ENCODE assay signal across 2 cellular contexts in the genomic region with DNA sequence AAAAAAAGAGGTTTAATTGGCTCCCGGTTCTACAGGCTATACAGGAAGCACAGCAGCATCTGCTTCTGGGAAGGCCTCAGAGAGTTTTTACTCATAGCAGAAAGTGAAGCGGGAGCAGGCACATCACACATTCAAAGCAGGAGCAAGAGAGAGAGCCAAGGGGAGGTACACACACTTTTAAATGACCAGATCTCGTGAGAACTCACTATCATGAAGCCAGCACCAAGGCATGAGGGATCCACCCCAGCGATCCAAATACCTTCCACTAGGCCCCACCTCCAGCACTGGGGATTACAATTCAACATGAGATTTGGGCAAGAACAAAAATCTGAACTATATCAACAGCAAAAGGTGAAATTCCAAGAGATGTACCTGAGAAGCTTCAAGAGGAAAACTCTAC.
TF ChIP-seq lines count a peak whose summit lies in the region.

No MANE protein-coding gene starts in this region.

TF ChIP-seq in HCT116, 20 proteins besides CTCF, POLR2A, EP300 and RAD21:
- TF ChIP-seq POLR2AphosphoS5 (IDR thresholded peaks at IDR 0.05; ENCODE audit: low read depth, low read length) (no peak), SP1 (IDR thresholded peaks at IDR 0.05; ENCODE audit: low read depth) (no peak), EGR1 (IDR thresholded peaks at IDR 0.05; ENCODE audit: low read depth) (no peak), SIN3A (IDR thresholded peaks at IDR 0.05; ENCODE audit: low read depth) (no peak), FOSL1 (IDR thresholded peaks at IDR 0.05; ENCODE audit: low read depth) (no peak), ZNF274 (IDR thresholded peaks at IDR 0.05; ENCODE audit: low read depth, low read length) (no peak), CEBPB (IDR thresholded peaks at IDR 0.05; ENCODE audit: low read depth) (no peak), ZFX (IDR thresholded peaks at IDR 0.05) (no peak), YY1 (IDR thresholded peaks at IDR 0.05; ENCODE audit: extremely low read depth, insufficient replicate concordance, low read depth, low read length) (no peak), ELF1 (IDR thresholded peaks at IDR 0.05; ENCODE audit: borderline replicate concordance, low read depth) (no peak), TCF7L2 (IDR thresholded peaks at IDR 0.05; ENCODE audit: borderline replicate concordance, extremely low read depth, insufficient read depth, insufficient read length) (no peak), EZH2phosphoT487 (IDR thresholded peaks at IDR 0.05; ENCODE audit: borderline replicate concordance) (no peak), SRF (IDR thresholded peaks at IDR 0.05; ENCODE audit: low read depth) (no peak), CBX3 (IDR thresholded peaks at IDR 0.05; ENCODE audit: low read depth) (no peak), EZH2 (IDR thresholded peaks at IDR 0.05) (no peak)
- TF ChIP-seq, protein P1, sequence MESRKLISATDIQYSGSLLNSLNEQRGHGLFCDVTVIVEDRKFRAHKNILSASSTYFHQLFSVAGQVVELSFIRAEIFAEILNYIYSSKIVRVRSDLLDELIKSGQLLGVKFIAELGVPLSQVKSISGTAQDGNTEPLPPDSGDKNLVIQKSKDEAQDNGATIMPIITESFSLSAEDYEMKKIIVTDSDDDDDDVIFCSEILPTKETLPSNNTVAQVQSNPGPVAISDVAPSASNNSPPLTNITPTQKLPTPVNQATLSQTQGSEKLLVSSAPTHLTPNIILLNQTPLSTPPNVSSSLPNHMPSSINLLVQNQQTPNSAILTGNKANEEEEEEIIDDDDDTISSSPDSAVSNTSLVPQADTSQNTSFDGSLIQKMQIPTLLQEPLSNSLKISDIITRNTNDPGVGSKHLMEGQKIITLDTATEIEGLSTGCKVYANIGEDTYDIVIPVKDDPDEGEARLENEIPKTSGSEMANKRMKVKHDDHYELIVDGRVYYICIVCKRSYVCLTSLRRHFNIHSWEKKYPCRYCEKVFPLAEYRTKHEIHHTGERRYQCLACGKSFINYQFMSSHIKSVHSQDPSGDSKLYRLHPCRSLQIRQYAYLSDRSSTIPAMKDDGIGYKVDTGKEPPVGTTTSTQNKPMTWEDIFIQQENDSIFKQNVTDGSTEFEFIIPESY (IDR thresholded peaks at IDR 0.05; ENCODE audit: extremely low read depth, insufficient replicate concordance, low read length), result no peak
- TF ChIP-seq, protein P2, sequence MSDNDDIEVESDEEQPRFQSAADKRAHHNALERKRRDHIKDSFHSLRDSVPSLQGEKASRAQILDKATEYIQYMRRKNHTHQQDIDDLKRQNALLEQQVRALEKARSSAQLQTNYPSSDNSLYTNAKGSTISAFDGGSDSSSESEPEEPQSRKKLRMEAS (IDR thresholded peaks at IDR 0.05), result no peak
- TF ChIP-seq, protein P3, sequence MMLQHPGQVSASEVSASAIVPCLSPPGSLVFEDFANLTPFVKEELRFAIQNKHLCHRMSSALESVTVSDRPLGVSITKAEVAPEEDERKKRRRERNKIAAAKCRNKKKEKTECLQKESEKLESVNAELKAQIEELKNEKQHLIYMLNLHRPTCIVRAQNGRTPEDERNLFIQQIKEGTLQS (IDR thresholded peaks at IDR 0.05), result no peak
- TF ChIP-seq, protein P4, sequence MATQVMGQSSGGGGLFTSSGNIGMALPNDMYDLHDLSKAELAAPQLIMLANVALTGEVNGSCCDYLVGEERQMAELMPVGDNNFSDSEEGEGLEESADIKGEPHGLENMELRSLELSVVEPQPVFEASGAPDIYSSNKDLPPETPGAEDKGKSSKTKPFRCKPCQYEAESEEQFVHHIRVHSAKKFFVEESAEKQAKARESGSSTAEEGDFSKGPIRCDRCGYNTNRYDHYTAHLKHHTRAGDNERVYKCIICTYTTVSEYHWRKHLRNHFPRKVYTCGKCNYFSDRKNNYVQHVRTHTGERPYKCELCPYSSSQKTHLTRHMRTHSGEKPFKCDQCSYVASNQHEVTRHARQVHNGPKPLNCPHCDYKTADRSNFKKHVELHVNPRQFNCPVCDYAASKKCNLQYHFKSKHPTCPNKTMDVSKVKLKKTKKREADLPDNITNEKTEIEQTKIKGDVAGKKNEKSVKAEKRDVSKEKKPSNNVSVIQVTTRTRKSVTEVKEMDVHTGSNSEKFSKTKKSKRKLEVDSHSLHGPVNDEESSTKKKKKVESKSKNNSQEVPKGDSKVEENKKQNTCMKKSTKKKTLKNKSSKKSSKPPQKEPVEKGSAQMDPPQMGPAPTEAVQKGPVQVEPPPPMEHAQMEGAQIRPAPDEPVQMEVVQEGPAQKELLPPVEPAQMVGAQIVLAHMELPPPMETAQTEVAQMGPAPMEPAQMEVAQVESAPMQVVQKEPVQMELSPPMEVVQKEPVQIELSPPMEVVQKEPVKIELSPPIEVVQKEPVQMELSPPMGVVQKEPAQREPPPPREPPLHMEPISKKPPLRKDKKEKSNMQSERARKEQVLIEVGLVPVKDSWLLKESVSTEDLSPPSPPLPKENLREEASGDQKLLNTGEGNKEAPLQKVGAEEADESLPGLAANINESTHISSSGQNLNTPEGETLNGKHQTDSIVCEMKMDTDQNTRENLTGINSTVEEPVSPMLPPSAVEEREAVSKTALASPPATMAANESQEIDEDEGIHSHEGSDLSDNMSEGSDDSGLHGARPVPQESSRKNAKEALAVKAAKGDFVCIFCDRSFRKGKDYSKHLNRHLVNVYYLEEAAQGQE (IDR thresholded peaks at IDR 0.05; ENCODE audit: low read depth), result no peak

TF ChIP-seq in H1, 55 proteins besides CTCF, POLR2A, EP300 and RAD21:
- peak; percentile 11; the same call in 1 of the 2 replicates for TF ChIP-seq TEAD4 (IDR thresholded peaks at IDR 0.05; ENCODE audit: low read depth, low read length)
- no peak for TF ChIP-seq BCL11A (IDR thresholded peaks at IDR 0.05; ENCODE audit: low read depth in 2 of 2, low read length in 2 of 2)
